Comparison of ENCODE assay signal across 19 cellular contexts in the genomic region with DNA sequence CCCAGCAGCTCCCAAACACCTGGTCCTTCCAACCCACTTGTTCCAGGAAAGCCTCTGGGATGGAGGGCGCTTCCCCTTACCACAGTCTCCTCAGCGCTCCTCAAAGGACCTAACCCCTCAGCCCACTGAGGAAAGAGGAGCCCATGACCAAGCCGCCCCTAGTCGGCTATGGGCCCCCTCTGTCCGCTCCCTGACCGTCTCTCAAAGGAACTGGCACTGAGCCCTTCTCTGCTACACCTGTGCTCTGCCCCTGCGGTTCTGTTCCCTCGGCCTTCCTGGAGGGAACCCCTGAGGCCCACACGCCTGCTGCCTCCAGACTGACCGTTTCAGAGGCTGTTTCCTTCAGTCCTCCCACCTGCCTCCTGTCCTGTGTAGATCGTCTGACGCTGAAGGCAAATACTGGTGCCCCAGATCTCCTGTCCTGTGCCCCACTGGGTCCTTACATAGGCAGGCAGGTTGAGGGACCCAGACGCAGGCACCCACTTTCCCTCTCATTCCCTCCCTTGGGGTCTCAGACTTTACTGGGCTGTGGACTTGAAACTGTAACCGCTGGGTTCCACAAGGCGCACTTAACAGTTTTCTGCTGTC. TPM values are rescaled to one million over a fixed set of nuclear protein-coding genes. Genes with fewer than 3 reads are reported as not detected.
DNase-seq lines count a peak whose midpoint lies in the region; ATAC-seq and TF ChIP-seq lines count a peak whose summit lies in the region.
"Had no signal": no experiment of that assay in that cellular context is flagged by ENCODE, and none has a peak within 500 bp of the region (broad histone marks: within the 10 kb centered on the region; RNA-seq: fewer than 3 reads in every experiment).

No MANE protein-coding gene starts in this region.

- H3K27me3 ChIP-seq in gastrocnemius medialis (peaks cover 26 to 34% (median 31%) of the 10 kb centered on the region in 3 donors), tibial artery (peaks cover 0 to 67% of the 10 kb centered on the region in 2 donors)

- CTCF ChIA-PET in activated naive CD4-positive, alpha-beta T cell treated with anti-CD3 and anti-CD28 coated beads, Interleukin-2, amount 10 ng/mL, durations not matched to agents 7 days and 5 days (lab: Charles Lee): interaction anchor here (1.2 kb wide), 1 partner anchor 13 kb away, joined by 3 read pairs; no protein-coding TSS in a partner anchor
- CTCF ChIA-PET in activated B cell treated with CpG ODN at 0.5 μM for 24 hours (lab: Charles Lee) (no interaction called here), GM10248 (lab: Yijun Ruan, JAX) (interaction anchor here (1.5 kb wide), 1 partner anchor 9 kb away, joined by 5 read pairs; no protein-coding TSS in a partner anchor)

- H3K4me1 ChIP-seq in gastrocnemius medialis: peaks cover 0 to 16% of the 10 kb centered on the region in 2 donors
- H3K4me1 ChIP-seq in tibial artery: peaks cover 0 to 26% (median 25%) of the 10 kb centered on the region in 4 donors

- H3K36me3 ChIP-seq in gastrocnemius medialis (no peaks in the 10 kb centered on the region), tibial artery (no peaks in the 10 kb centered on the region)

- H3K36me3 Mint-ChIP-seq in activated naive CD4-positive, alpha-beta T cell treated with anti-CD3 and anti-CD28 coated beads, Interleukin-2, amount 10 ng/mL, durations not matched to agents 7 days and 5 days: no peaks in the 10 kb centered on the region
- peaks cover 0 to 7% of the 10 kb centered on the region in 2 donors for H3K36me3 Mint-ChIP-seq in activated naive CD4-positive, alpha-beta T cell treated with anti-CD3 and anti-CD28 coated beads, Interleukin-2, amount 50 U/mL, for 72 hours
- peaks cover 1% of the 10 kb centered on the region for H3K36me3 Mint-ChIP-seq in activated B cell treated with CpG ODN at 0.5 μM for 24 hours (ENCODE audit: low read depth)
- H3K36me3 Mint-ChIP-seq: stimulated activated memory B cell treated with anti-CD40 and anti-IgM and Interleukin-4, amounts not matched to agents 10 μg/mL and 1 μg/mL and 100 μg/mL, for 72 hours had no signal

- H3K27ac ChIP-seq in gastrocnemius medialis (peak overlapping the region; percentile 53 to 74 (median 66)), tibial artery (no peak overlapping the region)
- H3K27ac ChIP-seq: GM23248, psoas muscle had no signal

- peaks cover 90% of the 10 kb centered on the region for H3K27me3 Mint-ChIP-seq in activated naive CD4-positive, alpha-beta T cell treated with anti-CD3 and anti-CD28 coated beads, Interleukin-2, amount 10 ng/mL, durations not matched to agents 7 days and 5 days
- H3K27me3 Mint-ChIP-seq in activated B cell treated with CpG ODN at 0.5 μM for 24 hours: peaks cover 45% of the 10 kb centered on the region

- H3K4me3 Mint-ChIP-seq in activated naive CD4-positive, alpha-beta T cell treated with anti-CD3 and anti-CD28 coated beads, Interleukin-2, amount 10 ng/mL, durations not matched to agents 7 days and 5 days: peak overlapping the region; percentile 33
- peak overlapping the region; percentile 12 for H3K4me3 Mint-ChIP-seq in activated B cell treated with CpG ODN at 0.5 μM for 24 hours

- no peak for DNase-seq in activated naive CD4-positive, alpha-beta T cell treated with anti-CD3 and anti-CD28 coated beads, Interleukin-2, amount 10 ng/mL, durations not matched to agents 7 days and 5 days
- no peak for DNase-seq in activated naive CD4-positive, alpha-beta T cell treated with anti-CD3 and anti-CD28 coated beads, Interleukin-2, amount 50 U/mL, for 72 hours (ENCODE audit: low spot score in 2 of 2)
- DNase-seq in activated B cell treated with CpG ODN at 0.5 μM for 24 hours: no peak
- DNase-seq in fibroblast of villous mesenchyme (ENCODE audit: low read depth): no peak
- no peak for DNase-seq in gastrocnemius medialis
- DNase-seq in tibial artery: no peak
- no peak for DNase-seq in GM10248 (ENCODE audit: extremely low spot score)
- no peak for DNase-seq in NCI-H2029 treated with DMSO at 0.1 percent for 48 hours (lab: John Stamatoyannopoulos, UW)
- DNase-seq: anterior cingulate cortex; DMS79; effector CD4-positive, alpha-beta T cell; head of caudate nucleus; NCI-H1048; NCI-H446 treated with DMSO at 0.1 percent for 48 hours; psoas muscle; stimulated activated CD4-positive, alpha-beta T cell treated with anti-CD3 and anti-CD28 coated beads, Interleukin-1b, Interleukin-23, amount 100 ng/mL, for 48 hours had no signal

- POLR2A ChIA-PET in activated B cell treated with CpG ODN at 0.5 μM for 24 hours (lab: Charles Lee): no interaction called here
- POLR2A ChIA-PET in GM10248 (lab: Yijun Ruan, JAX): no interaction called here

- no peak for ATAC-seq in activated naive CD4-positive, alpha-beta T cell treated with anti-CD3 and anti-CD28 coated beads, Interleukin-2, amount 50 U/mL, for 72 hours
- ATAC-seq in activated B cell treated with CpG ODN at 0.5 μM for 24 hours (ENCODE audit: low read depth) (no peak), gastrocnemius medialis (no peak)
- ATAC-seq: stimulated activated memory B cell treated with anti-CD40 and anti-IgM and Interleukin-4, amounts not matched to agents 10 μg/mL and 1 μg/mL and 100 μg/mL, for 72 hours had no signal

- no peak overlapping the region for H3K27ac Mint-ChIP-seq in activated naive CD4-positive, alpha-beta T cell treated with anti-CD3 and anti-CD28 coated beads, Interleukin-2, amount 10 ng/mL, durations not matched to agents 7 days and 5 days
- no peak overlapping the region for H3K27ac Mint-ChIP-seq in activated naive CD4-positive, alpha-beta T cell treated with anti-CD3 and anti-CD28 coated beads, Interleukin-2, amount 50 U/mL, for 72 hours
- H3K27ac Mint-ChIP-seq in activated B cell treated with CpG ODN at 0.5 μM for 24 hours: no peak overlapping the region

- intact Hi-C loops in activated B cell treated with CpG ODN at 0.5 μM for 24 hours (cut with micrococcal nuclease): no loop called here
- intact Hi-C loops in gastrocnemius medialis (cut with DNase I; ENCODE audit: low total_unique reads): no loop called here
- intact Hi-C loops in tibial artery (cut with DNase I; ENCODE audit: low total_unique reads): no loop called here

- H3K4me3 ChIP-seq in fibroblast of villous mesenchyme (ENCODE audit: low read depth, low read length): peak overlapping the region; percentile 86
- H3K4me3 ChIP-seq in gastrocnemius medialis: peak overlapping the region in 3 of 4 donors; percentile 50 to 78 (median 63)
- H3K4me3 ChIP-seq in tibial artery: no peak overlapping the region
- H3K4me3 ChIP-seq: lung had no signal

- in situ Hi-C loops in gastrocnemius medialis (cut with MboI; ENCODE audit: low sequenced_read_pairs in 4 of 4): no loop called here

- H3K9me3 ChIP-seq in gastrocnemius medialis: no peaks in the 10 kb centered on the region
- H3K9me3 ChIP-seq in tibial artery: no peaks in the 10 kb centered on the region
- H3K9me3 ChIP-seq: psoas muscle had no signal

- H3K9me3 Mint-ChIP-seq in activated naive CD4-positive, alpha-beta T cell treated with anti-CD3 and anti-CD28 coated beads, Interleukin-2, amount 10 ng/mL, durations not matched to agents 7 days and 5 days: no peaks in the 10 kb centered on the region
- no peaks in the 10 kb centered on the region for H3K9me3 Mint-ChIP-seq in activated naive CD4-positive, alpha-beta T cell treated with anti-CD3 and anti-CD28 coated beads, Interleukin-2, amount 50 U/mL, for 72 hours
- no peaks in the 10 kb centered on the region for H3K9me3 Mint-ChIP-seq in activated B cell treated with CpG ODN at 0.5 μM for 24 hours
- H3K9me3 Mint-ChIP-seq: stimulated activated memory B cell treated with anti-CD40 and anti-IgM and Interleukin-4, amounts not matched to agents 10 μg/mL and 1 μg/mL and 100 μg/mL, for 72 hours had no signal

- peaks cover 14% of the 10 kb centered on the region for H3K4me1 Mint-ChIP-seq in activated naive CD4-positive, alpha-beta T cell treated with anti-CD3 and anti-CD28 coated beads, Interleukin-2, amount 10 ng/mL, durations not matched to agents 7 days and 5 days
- peaks cover 7% of the 10 kb centered on the region for H3K4me1 Mint-ChIP-seq in activated B cell treated with CpG ODN at 0.5 μM for 24 hours

- TF ChIP-seq CTCF in activated B cell treated with CpG ODN at 0.5 μM for 24 hours (IDR thresholded peaks at IDR 0.05) (no peak), fibroblast of villous mesenchyme (IDR thresholded peaks at IDR 0.05; ENCODE audit: insufficient read depth, low read depth, low read length) (no peak), gastrocnemius medialis (IDR thresholded peaks at IDR 0.05 in 4 of 5, conservative IDR thresholded peaks at IDR 0.05 in 1 of 5) (no peak), tibial artery (IDR thresholded peaks at IDR 0.05) (no peak), GM10248 (IDR thresholded peaks at IDR 0.05; ENCODE audit: control extremely low read depth, extremely low read depth, low read depth, missing control alignments) (no peak)

- no peak for TF ChIP-seq POLR2A in gastrocnemius medialis (IDR thresholded peaks at IDR 0.05)

RNA-seq across cellular contexts. Expression of a gene that starts 1.9 kb away (rescaled TPM):
- 1 to 10 TPM in 1 of 2 donors, under 1 TPM in 1; 0.14 to 1.1 TPM for total RNA-seq in activated naive CD4-positive, alpha-beta T cell treated with anti-CD3 and anti-CD28 coated beads, Interleukin-2, amount 50 U/mL, for 72 hours
- total RNA-seq in activated B cell treated with CpG ODN at 0.5 μM for 24 hours: 0.58 and 0.88 TPM in 2 replicates
- 1.6 and 1.7 TPM in 2 replicates for total RNA-seq in fibroblast of villous mesenchyme
- 1 to 10 TPM; 2.0 to 3.3 (median 2.3) TPM for total RNA-seq in gastrocnemius medialis

RNA-seq across cellular contexts. Expression of a gene that starts 31.6 kb away (rescaled TPM):
- total RNA-seq in activated naive CD4-positive, alpha-beta T cell treated with anti-CD3 and anti-CD28 coated beads, Interleukin-2, amount 50 U/mL, for 72 hours: 10 to 100 TPM; 29.9 to 77.4 TPM
- total RNA-seq in activated B cell treated with CpG ODN at 0.5 μM for 24 hours (82.1 and 84.8 TPM in 2 replicates), fibroblast of villous mesenchyme (29.8 and 40.3 TPM in 2 replicates), gastrocnemius medialis (10 to 100 TPM; 27.2 to 59.5 (median 34.0) TPM)

RNA-seq across cellular contexts. Expression of a gene that starts 36.4 kb away (rescaled TPM):
- total RNA-seq in activated naive CD4-positive, alpha-beta T cell treated with anti-CD3 and anti-CD28 coated beads, Interleukin-2, amount 50 U/mL, for 72 hours: 100 to 1,000 TPM in 1 of 2 donors, 10 to 100 TPM in 1; 66.4 to 128 TPM
- 37.1 and 46.1 TPM in 2 replicates for total RNA-seq in activated B cell treated with CpG ODN at 0.5 μM for 24 hours
- total RNA-seq in fibroblast of villous mesenchyme: 19.0 and 21.6 TPM in 2 replicates
- 10 to 100 TPM; 55.2 to 75.7 (median 64.7) TPM for total RNA-seq in gastrocnemius medialis

Comparison
In these comparisons a context has a peak if more than half of its experiments do, and no peak if none do; other contexts are left out.
1. H3K4me3 ChIP-seq: peak in fibroblast of villous mesenchyme (single experiment) and gastrocnemius medialis (3 of 4); none in tibial artery (0 of 2).
2. H3K27ac ChIP-seq: peak in gastrocnemius medialis (4 of 4); none in tibial artery (0 of 2).